1 cellular context compared by ENCODE assay signal in the genomic region with DNA sequence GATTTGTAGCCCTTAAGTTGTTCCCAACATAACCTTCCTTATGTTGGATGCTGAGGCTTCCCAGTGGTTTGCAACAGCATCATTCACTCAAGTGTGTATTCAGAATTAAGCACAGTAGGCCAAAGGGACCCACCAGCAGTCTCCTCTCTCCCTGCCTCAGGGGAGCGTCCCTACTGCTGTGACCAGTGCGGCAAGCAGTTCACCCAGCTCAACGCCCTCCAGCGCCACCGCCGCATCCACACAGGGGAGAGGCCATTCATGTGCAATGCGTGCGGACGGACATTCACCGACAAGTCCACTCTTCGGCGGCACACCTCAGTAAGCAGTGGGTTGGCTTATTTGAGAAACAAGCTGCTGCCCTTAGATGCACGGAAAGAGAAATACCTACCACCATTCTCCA.
A peak's percentile ranks its signal among the peaks of the same experiment; 100 is the strongest.
TF ChIP-seq lines count a peak whose summit lies in the region.

No MANE protein-coding gene starts in this region.

TF ChIP-seq in H1, 55 proteins besides CTCF, POLR2A, EP300 and RAD21:
- no peak for TF ChIP-seq NANOG (IDR thresholded peaks at IDR 0.05; ENCODE audit: insufficient read depth, low read depth, low read length, poor library complexity, severe bottlenecking)
- TF ChIP-seq POLR2AphosphoS5 (IDR thresholded peaks at IDR 0.05; ENCODE audit: low read depth, low read length), result 0 out of 2 replicates have a peak, but pooled peaks have one; percentile 48
